Comparison of ENCODE assay signal across 1 cellular context in genomic region chr10:19638173-19638872, GRCh38.
TF ChIP-seq lines count a peak whose summit lies in the region.

No MANE protein-coding gene starts in this region.

TF ChIP-seq in HepG2, 621 proteins besides CTCF, POLR2A, EP300 and RAD21 (continued from another document):
- TF ChIP-seq AHDC1 (CRISPR knock-in tag; IDR thresholded peaks at IDR 0.05; ENCODE audit: borderline replicate concordance) (peak; percentile 39; the same call in 1 of the 2 replicates), NONO (IDR thresholded peaks at IDR 0.05) (no peak), NONO (CRISPR knock-in tag; conservative IDR thresholded peaks at IDR 0.05) (0 out of 2 replicates have a peak, but pooled peaks have one; percentile 27), HDAC1 (CRISPR knock-in tag; IDR thresholded peaks at IDR 0.05) (no peak), NR2C2 (CRISPR knock-in tag; IDR thresholded peaks at IDR 0.05; ENCODE audit: borderline replicate concordance) (0 out of 2 replicates have a peak, but pooled peaks have one; percentile 21), SALL1 (CRISPR knock-in tag; IDR thresholded peaks at IDR 0.05) (peak; percentile 41; the same call in 1 of the 2 replicates), MIER3 (CRISPR knock-in tag; IDR thresholded peaks at IDR 0.05; ENCODE audit: borderline replicate concordance) (no peak), KLF16 (CRISPR knock-in tag; IDR thresholded peaks at IDR 0.05) (no peak), TEAD3 (CRISPR knock-in tag; optimal IDR thresholded peaks at IDR 0.05; ENCODE audit: borderline replicate concordance) (peak; percentile 52), NCOA1 (CRISPR knock-in tag; IDR thresholded peaks at IDR 0.05) (no peak), MAFF (IDR thresholded peaks at IDR 0.05; ENCODE audit: low read depth, low read length) (no peak), ZNF550 (CRISPR knock-in tag; IDR thresholded peaks at IDR 0.05; ENCODE audit: borderline replicate concordance) (no peak), ZFP37 (CRISPR knock-in tag; IDR thresholded peaks at IDR 0.05; ENCODE audit: borderline replicate concordance) (no peak), SKI (IDR thresholded peaks at IDR 0.05; ENCODE audit: partially characterized antibody) (no peak), ZBTB26 (CRISPR knock-in tag; IDR thresholded peaks at IDR 0.05; ENCODE audit: borderline replicate concordance) (no peak), SNAPC2 (CRISPR knock-in tag; IDR thresholded peaks at IDR 0.05) (no peak), ARID5B (CRISPR knock-in tag; IDR thresholded peaks at IDR 0.05) (0 out of 2 replicates have a peak, but pooled peaks have one; percentile 54), CBX2 (IDR thresholded peaks at IDR 0.05; ENCODE audit: low read depth, low read length) (no peak), CBX2 (CRISPR knock-in tag; IDR thresholded peaks at IDR 0.05; ENCODE audit: low read depth) (no peak), ZNF562 (CRISPR knock-in tag; IDR thresholded peaks at IDR 0.05; ENCODE audit: borderline replicate concordance) (no peak), CENPT (CRISPR knock-in tag; IDR thresholded peaks at IDR 0.05; ENCODE audit: low read depth) (no peak), ZBTB40 (IDR thresholded peaks at IDR 0.05) (no peak), ZBTB40 (CRISPR knock-in tag; IDR thresholded peaks at IDR 0.05) (no peak), ZNF644 (CRISPR knock-in tag; IDR thresholded peaks at IDR 0.05; ENCODE audit: low read depth) (peak; percentile 58; the same call in 1 of the 2 replicates), POLR2AphosphoS2 (IDR thresholded peaks at IDR 0.05; ENCODE audit: low read depth, low read length) (no peak), SPEN (CRISPR knock-in tag; IDR thresholded peaks at IDR 0.05; ENCODE audit: low read depth) (no peak), PLRG1 (conservative IDR thresholded peaks at IDR 0.05) (no peak), MED13 (CRISPR knock-in tag; IDR thresholded peaks at IDR 0.05) (no peak), ZKSCAN8 (CRISPR knock-in tag; IDR thresholded peaks at IDR 0.05; ENCODE audit: borderline replicate concordance) (no peak), ZSCAN12 (CRISPR knock-in tag; IDR thresholded peaks at IDR 0.05) (no peak), FOXM1 (CRISPR knock-in tag; IDR thresholded peaks at IDR 0.05) (no peak), TAF15 (IDR thresholded peaks at IDR 0.05; ENCODE audit: low read depth, low read length, poor library complexity, severe bottlenecking) (no peak), JUND (CRISPR knock-in tag; IDR thresholded peaks at IDR 0.05) (no peak), CEBPB (IDR thresholded peaks at IDR 0.05; ENCODE audit: borderline replicate concordance, low read depth, low read length) (peak; percentile 53; the same call in 1 of the 2 replicates), CCDC6 (CRISPR knock-in tag; IDR thresholded peaks at IDR 0.05) (no peak), FOXJ3 (CRISPR knock-in tag; IDR thresholded peaks at IDR 0.05; ENCODE audit: borderline replicate concordance) (0 out of 2 replicates have a peak, but pooled peaks have one; percentile 30)
- TF ChIP-seq, protein P1, sequence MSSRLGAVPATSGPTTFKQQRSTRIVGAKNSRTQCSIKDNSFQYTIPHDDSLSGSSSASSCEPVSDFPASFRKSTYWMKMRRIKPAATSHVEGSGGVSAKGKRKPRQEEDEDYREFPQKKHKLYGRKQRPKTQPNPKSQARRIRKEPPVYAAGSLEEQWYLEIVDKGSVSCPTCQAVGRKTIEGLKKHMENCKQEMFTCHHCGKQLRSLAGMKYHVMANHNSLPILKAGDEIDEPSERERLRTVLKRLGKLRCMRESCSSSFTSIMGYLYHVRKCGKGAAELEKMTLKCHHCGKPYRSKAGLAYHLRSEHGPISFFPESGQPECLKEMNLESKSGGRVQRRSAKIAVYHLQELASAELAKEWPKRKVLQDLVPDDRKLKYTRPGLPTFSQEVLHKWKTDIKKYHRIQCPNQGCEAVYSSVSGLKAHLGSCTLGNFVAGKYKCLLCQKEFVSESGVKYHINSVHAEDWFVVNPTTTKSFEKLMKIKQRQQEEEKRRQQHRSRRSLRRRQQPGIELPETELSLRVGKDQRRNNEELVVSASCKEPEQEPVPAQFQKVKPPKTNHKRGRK (CRISPR knock-in tag; IDR thresholded peaks at IDR 0.05): no peak
TF ChIP-seq in HepG2: peak in this region for 17.
